Comparison of ENCODE assay signal across 8 cellular contexts in the genomic region with DNA sequence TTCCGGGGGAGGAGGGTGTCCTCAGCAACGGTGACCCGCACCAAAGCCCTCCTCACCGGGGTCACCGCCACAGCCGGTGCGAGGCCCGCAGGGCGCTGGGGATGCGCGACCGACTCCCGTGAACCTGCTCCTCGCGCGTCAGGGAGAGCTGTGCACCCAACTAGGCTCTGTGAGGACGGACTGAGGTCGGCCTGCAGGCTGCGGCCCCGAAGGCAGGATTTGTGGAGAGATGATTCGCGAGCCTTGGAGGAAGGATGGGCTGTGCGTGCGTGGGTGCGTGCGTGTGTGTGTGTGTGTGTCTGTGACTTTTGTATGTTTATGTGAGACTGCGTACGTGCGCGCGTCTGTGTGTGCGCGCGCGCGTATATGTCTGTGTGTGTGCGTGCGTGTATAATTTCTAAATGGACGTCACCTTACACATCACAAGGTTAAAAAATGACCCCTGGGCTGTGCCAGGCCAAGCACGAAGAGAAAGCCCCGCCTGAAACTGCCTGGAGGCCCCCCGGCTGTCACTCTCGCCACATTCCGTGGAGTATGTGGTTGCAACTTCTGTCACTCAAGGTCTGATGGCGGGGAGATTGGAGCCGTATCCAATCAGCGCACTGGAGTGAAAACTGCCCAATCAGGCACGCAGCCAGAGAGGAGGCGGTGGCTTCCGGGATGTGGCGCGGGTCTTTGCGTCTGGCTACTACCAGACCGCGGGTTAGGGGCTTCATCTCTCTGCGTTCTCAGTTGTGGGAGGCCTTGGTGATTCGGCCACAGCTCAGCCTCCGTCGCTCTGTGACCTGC. TPM values are rescaled to one million over a fixed set of nuclear protein-coding genes. Genes with fewer than 3 reads are reported as not detected.
DNase-seq lines count a peak whose midpoint lies in the region; ATAC-seq and TF ChIP-seq lines count a peak whose summit lies in the region.

A gene (plus strand): TSS at position 672 of the 789 bp plus-strand sequence. CDS start 170 bp downstream, outside the sequence.

- peak within 1 kb of the TSS; percentile 97 for H3K27ac Mint-ChIP-seq in memory B cell

- peak; percentile 91 for TF ChIP-seq POLR2A in GM19193 (IDR thresholded peaks at IDR 0.05; ENCODE audit: extremely low read depth, insufficient read depth, insufficient read length)

- H3K9me3 ChIP-seq in effector memory CD4-positive, alpha-beta T cell (ENCODE audit: control insufficient read depth, low read length), result peaks cover 19% of the 10 kb centered on the region

- ATAC-seq in HG03460 (IDR thresholded peaks at IDR 0.05; ENCODE audit: unreplicated experiment), result peak; percentile 91
- ATAC-seq in memory B cell (ENCODE audit: low read depth), result peak; percentile 85

- H3K36me3 ChIP-seq in BJ (ENCODE audit: control insufficient read depth, insufficient read depth, low read length), result no peaks in the 10 kb centered on the region; the same call in 1 of the 2 replicates
- H3K36me3 ChIP-seq in effector memory CD4-positive, alpha-beta T cell (ENCODE audit: control insufficient read depth, insufficient read depth, low read length), result peaks cover 5% of the 10 kb centered on the region

- H3K27me3 ChIP-seq in BJ (ENCODE audit: control insufficient read depth, insufficient read depth, low read length), result no peaks in the 10 kb centered on the region
- H3K27me3 ChIP-seq in effector memory CD4-positive, alpha-beta T cell (replicated peaks; ENCODE audit: control insufficient read depth, insufficient read depth, low read length, poor library complexity, severe bottlenecking), result no peaks in the 10 kb centered on the region

- peak within 1 kb of the TSS; percentile 98 for H3K4me3 Mint-ChIP-seq in memory B cell

- H3K27ac ChIP-seq in effector memory CD4-positive, alpha-beta T cell (ENCODE audit: insufficient read depth, low read length, poor library complexity, severe bottlenecking), result peak within 1 kb of the TSS; percentile 89

- H3K4me1 ChIP-seq in effector memory CD4-positive, alpha-beta T cell (ENCODE audit: control insufficient read depth, insufficient read depth, low read length, poor library complexity, severe bottlenecking), result peaks cover 7% of the 10 kb centered on the region

- DNase-seq in BJ (ENCODE audit: low read depth) (peak; percentile 85), NCI-H82 (lab: John Stamatoyannopoulos, UW) (peak; percentile 87), memory B cell (ENCODE audit: low spot score in 2 of 2) (peak; percentile 81 to 91)
- peak; percentile 53 to 75 (median 70) for DNase-seq in activated CD8-positive, alpha-beta memory T cell treated with anti-CD3 and anti-CD28 coated beads for 48 hours (ENCODE audit: low read depth in 2 of 3, low spot score in 2 of 3)
- DNase-seq in effector memory CD4-positive, alpha-beta T cell, result peak; percentile 82 to 89 (median 88)
- DNase-seq in stimulated activated CD8-positive, alpha-beta memory T cell treated with anti-CD3 and anti-CD28 coated beads, Interleukin-12 subunit alpha, Interleukin-12 subunit beta, amount 100 ng/mL, for 1 hour (ENCODE audit: low read depth), result peak; percentile 87

- H3K36me3 Mint-ChIP-seq in memory B cell, result peaks cover 25% of the 10 kb centered on the region

- POLR2A ChIA-PET in BJ (lab: Charles Lee), result no interaction called here

- TF ChIP-seq CTCF in BJ (IDR thresholded peaks at IDR 0.05; ENCODE audit: insufficient read depth, low read depth, low read length), result no peak

- CTCF ChIA-PET in BJ (lab: Yijun Ruan, JAX), result interaction anchor here (1.0 kb wide), 1 partner anchor 14 kb away, joined by 3 read pairs; no protein-coding TSS in a partner anchor

- H3K9me3 Mint-ChIP-seq in memory B cell, result peaks cover 10% of the 10 kb centered on the region

- H3K27me3 Mint-ChIP-seq in memory B cell, result no peaks in the 10 kb centered on the region

- peaks cover 18% of the 10 kb centered on the region for H3K4me1 Mint-ChIP-seq in memory B cell

- peak within 1 kb of the TSS; percentile 84 for H3K4me3 ChIP-seq in BJ (ENCODE audit: low read depth, low read length)
- peak within 1 kb of the TSS; percentile 91 for H3K4me3 ChIP-seq in effector memory CD4-positive, alpha-beta T cell (ENCODE audit: insufficient read depth, low read depth, low read length, poor library complexity, severe bottlenecking)

RNA-seq across cellular contexts. Expression of the gene that starts here (rescaled TPM):
- polyA plus RNA-seq in BJ (2011; rRNA removed), result 2.1 and 3.2 TPM in 2 replicates
- polyA minus RNA-seq in BJ (2011; rRNA and poly(A)+ RNA removed), result 3.8 and 5.0 TPM in 2 replicates

Comparison
In these comparisons a context has a peak if more than half of its experiments do, and no peak if none do; other contexts are left out.
1. Peak in every context shown above with its lines: DNase-seq, ATAC-seq, H3K4me3 ChIP-seq and H3K27ac ChIP-seq.